Comparison of ENCODE assay signal across 21 cellular contexts in the genomic region with DNA sequence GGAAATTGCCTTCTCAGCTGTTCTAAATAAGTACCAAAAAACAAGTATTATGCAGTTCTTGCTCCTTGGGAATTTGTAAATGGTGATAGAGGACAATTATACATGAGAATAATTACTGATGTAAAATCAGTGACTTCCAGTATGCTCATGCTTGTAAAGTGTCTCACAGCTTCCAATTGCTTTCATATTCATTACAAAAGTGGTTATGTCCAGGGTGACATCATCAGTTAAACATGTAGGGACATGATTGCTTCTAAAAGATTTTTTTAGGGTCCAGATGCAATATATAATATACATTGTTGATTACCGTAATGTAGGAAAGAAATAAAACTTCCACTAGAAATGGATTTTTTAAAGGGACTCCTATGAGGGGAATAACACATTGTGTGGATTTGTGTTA.
A peak's percentile ranks its signal among the peaks of the same experiment; 100 is the strongest.
DNase-seq lines count a peak whose midpoint lies in the region; ATAC-seq, FAIRE-seq and TF ChIP-seq lines count a peak whose summit lies in the region.
"Had no signal": no experiment of that assay in that cellular context is flagged by ENCODE, and none has a peak within 500 bp of the region (broad histone marks: within the 10 kb centered on the region; RNA-seq: fewer than 3 reads in every experiment).

No MANE protein-coding gene starts in this region.

- no peaks in the 10 kb centered on the region for H3K27me3 ChIP-seq in fibroblast of lung (ENCODE audit: control insufficient read depth, insufficient read depth, low read length)

- H3K79me2 ChIP-seq in fibroblast of lung (ENCODE audit: control insufficient read depth, insufficient read depth, low read length): no peaks in the 10 kb centered on the region

- H3K4me1 ChIP-seq in fibroblast of lung (ENCODE audit: control insufficient read depth, extremely low read depth, insufficient read depth, low read length): peaks cover 22% of the 10 kb centered on the region

- peak overlapping the region; percentile 46 for H3K4me2 ChIP-seq in fibroblast of lung (ENCODE audit: extremely low read depth, insufficient read depth, low read length)

- peak overlapping the region; percentile 6 for H3K27ac ChIP-seq in fibroblast of lung (ENCODE audit: insufficient read depth, low read length)

- H3K9ac ChIP-seq in fibroblast of lung (ENCODE audit: insufficient read depth, low read length): no peak overlapping the region

- no peaks in the 10 kb centered on the region for H4K20me1 ChIP-seq in fibroblast of lung (ENCODE audit: control insufficient read depth, extremely low read depth, insufficient read depth, low read length)

- TF ChIP-seq POLR2A in H54 (IDR thresholded peaks at IDR 0.05; ENCODE audit: low read depth, low read length): no peak

- H3K36me3 ChIP-seq in fibroblast of lung (ENCODE audit: control insufficient read depth, insufficient read depth, low read length): no peaks in the 10 kb centered on the region

- no peak overlapping the region for H2AFZ ChIP-seq in fibroblast of lung (ENCODE audit: low read length)

- DNase-seq in H54 (ENCODE audit: insufficient read length, low spot score) (no peak), RPMI7951 (ENCODE audit: low read depth) (peak; percentile 28), fibroblast of lung (ENCODE audit: low read depth in 2 of 2) (peak; percentile 62 to 68), renal cortical epithelial cell (ENCODE audit: low read depth) (peak; percentile 8), amniotic stem cell (lab: John Stamatoyannopoulos, UW) (no peak)
- DNase-seq: activated CD4-positive, alpha-beta T cell treated with anti-CD3 and anti-CD28 coated beads, Interleukin-2, amount 50 U/mL, for 48 hours; activated T-cell treated with anti-CD3 and anti-CD28 coated beads for 4 hours; AML-193; amygdala; DMS79 treated with DMSO at 0.1 percent for 48 hours; foreskin melanocyte; hypothalamus; KBM-7; NCI-H187 treated with DMSO at 0.1 percent for 48 hours; retina had no signal

- H3K4me3 ChIP-seq in fibroblast of lung (replicated peaks in 1 of 4; ENCODE audit: control extremely low read depth in 1 of 4, insufficient read depth in 1 of 4, low read depth in 3 of 4, low read length in 4 of 4): no peak overlapping the region

- no peak for TF ChIP-seq CTCF in fibroblast of lung (conservative IDR thresholded peaks at IDR 0.05 in 1 of 2, IDR thresholded peaks at IDR 0.05 in 1 of 2; ENCODE audit: low read depth in 1 of 2, low read length in 2 of 2)

- FAIRE-seq in H54 (lab: Jason Lieb, UNC): peak; percentile 23
- FAIRE-seq: keratinocyte, RCC 7860 had no signal

- ATAC-seq in GM18861 (IDR thresholded peaks at IDR 0.05; ENCODE audit: unreplicated experiment) (no peak), HG02678 (IDR thresholded peaks at IDR 0.05; ENCODE audit: unreplicated experiment) (no peak)
- ATAC-seq: SK-N-SH treated with all-trans-retinoic acid at 6 μM for 48 hours, WTC11 had no signal

- H3K9me3 ChIP-seq in fibroblast of lung (ENCODE audit: control insufficient read depth, insufficient read depth, low read depth, low read length): no peaks in the 10 kb centered on the region

Comparison
In these comparisons a context has a peak if more than half of its experiments do, and no peak if none do; other contexts are left out.
1. DNase-seq: peak in RPMI7951 (single experiment), fibroblast of lung (2 of 2) and renal cortical epithelial cell (single experiment); none in H54 (single experiment) and amniotic stem cell (single experiment).